ENCODE assay signal across 17 cellular contexts in the genomic region with DNA sequence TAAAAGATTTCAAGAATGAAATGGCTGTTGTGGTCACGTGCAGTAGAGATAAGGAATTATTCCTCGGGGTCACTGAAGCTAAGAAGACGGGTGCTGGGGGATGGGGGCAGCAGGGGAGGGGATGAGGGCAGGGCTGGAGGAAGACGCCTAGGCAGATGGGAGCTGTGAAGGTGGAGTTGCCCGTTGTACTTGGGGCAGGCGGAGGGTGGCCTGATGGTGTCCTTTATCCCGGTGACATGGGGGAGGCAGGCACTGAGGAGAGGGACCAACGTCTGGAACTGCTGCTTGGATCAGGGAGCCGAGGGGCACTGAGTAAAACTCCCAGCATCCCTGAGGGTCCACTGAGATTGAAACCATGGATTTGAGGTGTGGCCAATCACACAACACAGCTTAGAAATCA.
DNase-seq lines count a peak whose midpoint lies in the region; ATAC-seq, FAIRE-seq and TF ChIP-seq lines count a peak whose summit lies in the region.
"Had no signal": no experiment of that assay in that cellular context is flagged by ENCODE, and none has a peak within 500 bp of the region (broad histone marks: within the 10 kb centered on the region; RNA-seq: fewer than 3 reads in every experiment).

No MANE protein-coding gene starts in this region.

- H3K27ac ChIP-seq in HepG2 (ENCODE audit: extremely low read length, insufficient read depth, low read length) (no peak overlapping the region), right lobe of liver (no peak overlapping the region)
- H3K27ac ChIP-seq: A549, GM23248 had no signal

- in situ Hi-C loops in HepG2 (cut with HindIII; ENCODE audit: extremely low pct_ligation_motif_present, low pct_unique_long_range_greater_than_20kb): no loop called here

- peaks cover 28% of the 10 kb centered on the region for H3K36me3 Mint-ChIP-seq in activated CD8-positive, alpha-beta memory T cell treated with anti-CD3 and anti-CD28 coated beads, Interleukin-2, amount 10 ng/mL, durations not matched to agents 7 days and 5 days

- H3K4me1 ChIP-seq in HepG2 (ENCODE audit: insufficient read depth, low read length) (0 out of 2 replicates have a peak, but pooled peaks cover 14% of the 10 kb centered on the region), right lobe of liver (peaks cover 0 to 10% (median 3%) of the 10 kb centered on the region in 4 donors)
- H3K4me1 ChIP-seq: Caco-2 had no signal

- TF ChIP-seq RAD21 in HepG2 (CRISPR knock-in tag; IDR thresholded peaks at IDR 0.05): no peak

- ATAC-seq in HepG2: peak; percentile 3; the same call in 1 of the 3 replicates
- no peak for ATAC-seq in right lobe of liver
- ATAC-seq in activated CD8-positive, alpha-beta memory T cell treated with anti-CD3 and anti-CD28 coated beads, Interleukin-2, amount 10 ng/mL, durations not matched to agents 7 days and 5 days: no peak
- ATAC-seq: A549; CD8-positive, alpha-beta T cell; HCT116 had no signal

- no peak for TF ChIP-seq EP300 in HepG2 (IDR thresholded peaks at IDR 0.05; ENCODE audit: low read depth in 2 of 2, low read length in 2 of 2)
- TF ChIP-seq EP300 in HepG2 (CRISPR knock-in tag; IDR thresholded peaks at IDR 0.05; ENCODE audit: borderline replicate concordance): no peak

- BruUV-seq in HepG2 (replicated peaks; lab: Mats Ljungman, UMichigan): no TSS peak

- no peak overlapping the region for H2AFZ ChIP-seq in HepG2 (ENCODE audit: low read length)
- H2AFZ ChIP-seq: GM23248 had no signal

- peaks cover 5 to 15% of the 10 kb centered on the region in 2 experiments for H3K36me3 ChIP-seq in HepG2 (replicated peaks in 1 of 2; ENCODE audit: control insufficient read depth in 1 of 2, insufficient read depth in 2 of 2, low read length in 2 of 2)
- peaks cover 0 to 3% (median under 1%) of the 10 kb centered on the region in 4 donors for H3K36me3 ChIP-seq in right lobe of liver
- H3K36me3 ChIP-seq: BE2C had no signal

- CTCF ChIA-PET in HepG2 (lab: Yijun Ruan, JAX; ENCODE audit: low intra/inter-chr PET ratio, low total read pairs): no interaction called here
- CTCF ChIA-PET in activated CD8-positive, alpha-beta memory T cell treated with anti-CD3 and anti-CD28 coated beads, Interleukin-2, amount 10 ng/mL, durations not matched to agents 7 days and 5 days (lab: Charles Lee): interaction anchor here (0.6 to 5.3 kb wide), 7 partner anchors 51 to 394 kb away, joined by 3 to 50 read pairs (median 4); no protein-coding TSS in a partner anchor

- H3K4me3 Mint-ChIP-seq in activated CD8-positive, alpha-beta memory T cell treated with anti-CD3 and anti-CD28 coated beads, Interleukin-2, amount 10 ng/mL, durations not matched to agents 7 days and 5 days: no peak overlapping the region
- H3K4me3 Mint-ChIP-seq: CD14-positive monocyte; CD8-positive, alpha-beta T cell had no signal

- TF ChIP-seq CTCF in HepG2 (CRISPR knock-in tag; IDR thresholded peaks at IDR 0.05): no peak
- TF ChIP-seq CTCF in right lobe of liver (IDR thresholded peaks at IDR 0.05): no peak

- peaks cover 4% of the 10 kb centered on the region for H3K9me3 Mint-ChIP-seq in activated CD8-positive, alpha-beta memory T cell treated with anti-CD3 and anti-CD28 coated beads, Interleukin-2, amount 10 ng/mL, durations not matched to agents 7 days and 5 days (ENCODE audit: low read depth)

- H3K4me3 ChIP-seq in HepG2 (replicated peaks in 1 of 3; ENCODE audit: insufficient read depth in 1 of 3, low read depth in 2 of 3, low read length in 3 of 3): no peak overlapping the region
- no peak overlapping the region for H3K4me3 ChIP-seq in right lobe of liver
- H3K4me3 ChIP-seq: A549, GM23248 had no signal

- no peak overlapping the region for H3K27ac Mint-ChIP-seq in activated CD8-positive, alpha-beta memory T cell treated with anti-CD3 and anti-CD28 coated beads, Interleukin-2, amount 10 ng/mL, durations not matched to agents 7 days and 5 days
- H3K27ac Mint-ChIP-seq: CD14-positive monocyte had no signal

- H3K79me2 ChIP-seq in HepG2 (ENCODE audit: insufficient read depth, low read length): no peaks in the 10 kb centered on the region

- H3K27me3 ChIP-seq in HepG2 (ENCODE audit: control insufficient read depth in 1 of 2, insufficient read depth in 2 of 2, low read length in 2 of 2) (no peaks in the 10 kb centered on the region), right lobe of liver (no peaks in the 10 kb centered on the region)
- H3K27me3 ChIP-seq: BE2C had no signal

- H3K27me3 Mint-ChIP-seq in activated CD8-positive, alpha-beta memory T cell treated with anti-CD3 and anti-CD28 coated beads, Interleukin-2, amount 10 ng/mL, durations not matched to agents 7 days and 5 days: no peaks in the 10 kb centered on the region

- intact Hi-C loops in HepG2 (cut with micrococcal nuclease; ENCODE audit: unreplicated experiment): loop anchor here (5.0 to 10.0 kb wide), 2 partner anchors 125 to 403 kb away; partner anchors contain the start of genes PIGN and RELCH
- intact Hi-C loops in right lobe of liver (cut with DNase I): loop anchor here in 1 of 2 donors (10.0 kb wide), 1 partner anchor 397 kb away; no protein-coding TSS in a partner anchor

- DNase-seq in HepG2 (ENCODE audit: low spot score): no peak
- DNase-seq in right lobe of liver: no peak
- peak; percentile 33 for DNase-seq in activated CD8-positive, alpha-beta memory T cell treated with anti-CD3 and anti-CD28 coated beads, Interleukin-2, amount 10 ng/mL, durations not matched to agents 7 days and 5 days
- DNase-seq in mesenteric fat pad (ENCODE audit: low spot score): peak; percentile 57
- no peak for DNase-seq in HK-2 (ENCODE audit: unreplicated experiment)
- DNase-seq in COLO829 (ENCODE audit: low spot score): no peak
- DNase-seq: BE2C; Caco-2; CD8-positive, alpha-beta T cell; DMS53; GF-D8; GM23248; IMR-90 had no signal

- FAIRE-seq in HepG2 (lab: Jason Lieb, UNC): no peak
- FAIRE-seq: A549, H54 had no signal

- no peak overlapping the region for H3K9ac ChIP-seq in HepG2 (ENCODE audit: insufficient read depth, low read depth, low read length)
- H3K9ac ChIP-seq: GM23248 had no signal

- 75% methylated on average over 9 of the region's 9 CpGs for WGBS in HepG2 (ENCODE audit: low lambda C conversion rate)
- 43% methylated on average over 7 of the region's 9 CpGs for WGBS in right lobe of liver (ENCODE audit: insufficient coverage, low coverage, low lambda C conversion rate, missing lambda C conversion rate)

- TF ChIP-seq POLR2A in HepG2 (IDR thresholded peaks at IDR 0.05; ENCODE audit: insufficient read depth in 1 of 2, low read depth in 2 of 2, low read length in 2 of 2) (no peak; a peak in 2 of 4 replicates), right lobe of liver (IDR thresholded peaks at IDR 0.05) (no peak)

- H3K4me2 ChIP-seq in HepG2 (ENCODE audit: low read depth, low read length): no peak overlapping the region
- H3K4me2 ChIP-seq: A549 had no signal

- H3K9me3 ChIP-seq in HepG2 (ENCODE audit: low read length) (no peaks in the 10 kb centered on the region), right lobe of liver (no peaks in the 10 kb centered on the region)
- H3K9me3 ChIP-seq: A549, BE2C, Caco-2 had no signal

- POLR2A ChIA-PET in HepG2 (lab: Yijun Ruan, JAX): no interaction called here

- peaks cover 54% of the 10 kb centered on the region for H3K4me1 Mint-ChIP-seq in activated CD8-positive, alpha-beta memory T cell treated with anti-CD3 and anti-CD28 coated beads, Interleukin-2, amount 10 ng/mL, durations not matched to agents 7 days and 5 days

- H4K20me1 ChIP-seq in HepG2 (ENCODE audit: insufficient read depth, low read length): no peaks in the 10 kb centered on the region; the same call in 1 of the 2 replicates

TF ChIP-seq in HepG2, 621 proteins besides CTCF, POLR2A, EP300 and RAD21:
- TF ChIP-seq KDM2A (CRISPR knock-in tag; IDR thresholded peaks at IDR 0.05; ENCODE audit: borderline replicate concordance, low read depth) (0 out of 2 replicates have a peak, but pooled peaks have one; percentile 18), ZFAT (CRISPR knock-in tag; conservative IDR thresholded peaks at IDR 0.05) (no peak), NCOA5 (CRISPR knock-in tag; IDR thresholded peaks at IDR 0.05) (0 out of 2 replicates have a peak, but pooled peaks have one; percentile 1)

Comparison
In these comparisons a context has a peak if more than half of its experiments do, and no peak if none do; other contexts are left out.
1. DNase-seq: peak in activated CD8-positive, alpha-beta memory T cell treated with anti-CD3 and anti-CD28 coated beads, Interleukin-2, amount 10 ng/mL, durations not matched to agents 7 days and 5 days (single experiment) and mesenteric fat pad (single experiment); none in HepG2 (single experiment), right lobe of liver (0 of 3), HK-2 (single experiment) and COLO829 (single experiment).